In genomic region chr22:44860311-44860710, GRCh38 we compare ENCODE assay signal across 25 cellular contexts.
DNase-seq lines count a peak whose midpoint lies in the region; ATAC-seq, FAIRE-seq and TF ChIP-seq lines count a peak whose summit lies in the region.
"Had no signal": no experiment of that assay in that cellular context is flagged by ENCODE, and none has a peak within 500 bp of the region (broad histone marks: within the 10 kb centered on the region; RNA-seq: fewer than 3 reads in every experiment).

No MANE protein-coding gene starts in this region.

- FAIRE-seq in kidney (lab: Jason Lieb, UNC) (no peak), D721Med (lab: Jason Lieb, UNC) (no peak)
- FAIRE-seq: GM18507, H54, HTR-8/SVneo, K562 had no signal

- H3K9ac ChIP-seq in kidney (ENCODE audit: low read length in 2 of 2) = no peak overlapping the region
- no peak overlapping the region for H3K9ac ChIP-seq in PC-3 (ENCODE audit: low read length)

- no peaks in the 10 kb centered on the region for H3K9me2 ChIP-seq in PC-3 (replicated peaks; ENCODE audit: low read length)

- CTCF ChIA-PET in RWPE1 (lab: Yijun Ruan, JAX) = no interaction called here
- CTCF ChIA-PET in PC-3 (lab: Charles Lee) = no interaction called here

- no peaks in the 10 kb centered on the region for H3F3A ChIP-seq in PC-3 (ENCODE audit: low read length, unreplicated experiment)

- H2AFZ ChIP-seq in osteoblast (ENCODE audit: low read length) = no peak overlapping the region
- H2AFZ ChIP-seq in PC-3 (ENCODE audit: low read length) = no peak overlapping the region

- no peak overlapping the region for H3K4me2 ChIP-seq in osteoblast (ENCODE audit: insufficient read depth, low read length)
- no peak overlapping the region for H3K4me2 ChIP-seq in PC-3 (ENCODE audit: low read length)

- POLR2A ChIA-PET in RWPE1 (lab: Yijun Ruan, JAX; ENCODE audit: low non-redundant PET) = no interaction called here
- POLR2A ChIA-PET in PC-3 (lab: Charles Lee; ENCODE audit: unreplicated experiment) = no interaction called here

- H4K20me1 ChIP-seq in osteoblast (ENCODE audit: insufficient read depth, low read length) = no peaks in the 10 kb centered on the region
- H4K20me1 ChIP-seq in PC-3 (ENCODE audit: low read length) = no peaks in the 10 kb centered on the region

- no TSS peak for BruUV-seq in PC-3 (replicated peaks; lab: Mats Ljungman, UMichigan)

- no peaks in the 10 kb centered on the region for H3K4me1 ChIP-seq in kidney (ENCODE audit: control insufficient read depth in 1 of 2, insufficient read depth in 1 of 2, low read depth in 1 of 2, low read length in 2 of 2)
- no peaks in the 10 kb centered on the region for H3K4me1 ChIP-seq in osteoblast (ENCODE audit: insufficient read depth, low read length)
- H3K4me1 ChIP-seq in PC-3 (ENCODE audit: insufficient read depth, low read length) = no peaks in the 10 kb centered on the region

- intact Hi-C loops in kidney (cut with DNase I) = no loop called here
- intact Hi-C loops in PC-3 (cut with micrococcal nuclease) = no loop called here

- no peak overlapping the region for H3K4me3 ChIP-seq in kidney (ENCODE audit: low read length in 2 of 2)
- no peak overlapping the region for H3K4me3 ChIP-seq in osteoblast (ENCODE audit: insufficient read depth, low read length)
- no peak overlapping the region for H3K4me3 ChIP-seq in PC-3 (ENCODE audit: low read length)
- H3K4me3 ChIP-seq: K562, MG63 had no signal

- TF ChIP-seq CTCF in RWPE1 (conservative IDR thresholded peaks at IDR 0.05; ENCODE audit: low read depth) (no peak), kidney (IDR thresholded peaks at IDR 0.05; ENCODE audit: borderline replicate concordance, extremely low read depth, insufficient read depth) (no peak), osteoblast (IDR thresholded peaks at IDR 0.05; ENCODE audit: extremely low read depth, low read depth, low read length) (no peak), D721Med (IDR thresholded peaks at IDR 0.05; ENCODE audit: insufficient read depth, missing control alignments) (no peak), PC-3 (conservative IDR thresholded peaks at IDR 0.05; ENCODE audit: low read depth, low read length) (no peak)

- no peaks in the 10 kb centered on the region for H3K27me3 ChIP-seq in osteoblast (ENCODE audit: insufficient read depth, low read length)
- no peaks in the 10 kb centered on the region for H3K27me3 ChIP-seq in PC-3 (ENCODE audit: low read length)
- H3K27me3 ChIP-seq: BE2C, MG63 had no signal

- H3K79me2 ChIP-seq in osteoblast (ENCODE audit: insufficient read depth, low read length) = no peaks in the 10 kb centered on the region
- H3K79me2 ChIP-seq in PC-3 (ENCODE audit: low read length) = no peaks in the 10 kb centered on the region

- H3K9me3 ChIP-seq in kidney (ENCODE audit: control insufficient read depth in 1 of 2, low read length in 2 of 2) (no peaks in the 10 kb centered on the region), osteoblast (ENCODE audit: low read depth, low read length) (no peaks in the 10 kb centered on the region), PC-3 (ENCODE audit: low read length) (no peaks in the 10 kb centered on the region)
- H3K9me3 ChIP-seq: BE2C, MG63 had no signal

- peak; percentile 40 for DNase-seq in LHCN-M2 (ENCODE audit: low read depth)
- no peak for DNase-seq in RWPE1 (ENCODE audit: low spot score)
- DNase-seq in kidney = peak; percentile 39
- peak; percentile 22 for DNase-seq in osteoblast (ENCODE audit: insufficient read length, low spot score, missing footprints)
- no peak for DNase-seq in D721Med (ENCODE audit: insufficient read length, low spot score)
- no peak for DNase-seq in PC-3
- DNase-seq in AG08395 (ENCODE audit: low spot score) = no peak
- DNase-seq: BE2C, Kasumi-1, MG63, NCI-H1105 treated with DMSO at 0.1 percent for 48 hours, NCI-H146, NCI-H2029, NCI-H2171, NCI-H226, NCI-H510A, NCI-H774, RPMI8226, SHP77, T-helper 1 cell had no signal

- no peak for ATAC-seq in HG03039 (IDR thresholded peaks at IDR 0.05; ENCODE audit: unreplicated experiment)
- ATAC-seq in PC-3 = no peak
- ATAC-seq: K562 had no signal

- H3K36me3 ChIP-seq in kidney (ENCODE audit: control insufficient read depth in 1 of 2, insufficient read depth in 2 of 2, low read length in 2 of 2) (peaks cover 0 to 2% of the 10 kb centered on the region in 2 donors), osteoblast (ENCODE audit: insufficient read depth, low read length) (no peaks in the 10 kb centered on the region), PC-3 (ENCODE audit: low read depth, low read length) (no peaks in the 10 kb centered on the region)
- H3K36me3 ChIP-seq: BE2C, MG63 had no signal

- H3K27ac ChIP-seq in RWPE1 = peak overlapping the region; percentile 93; the same call in 1 of the 2 replicates
- H3K27ac ChIP-seq in kidney (ENCODE audit: low read depth in 2 of 2, low read length in 2 of 2) = no peak overlapping the region
- H3K27ac ChIP-seq in osteoblast (ENCODE audit: low read depth, low read length) = no peak overlapping the region
- H3K27ac ChIP-seq in PC-3 (ENCODE audit: low read length) = no peak overlapping the region

Comparison
In these comparisons a context has a peak if more than half of its experiments do, and no peak if none do; other contexts are left out.
1. DNase-seq: peak in LHCN-M2 (single experiment), kidney (single experiment) and osteoblast (single experiment); none in RWPE1 (single experiment), D721Med (single experiment), PC-3 (single experiment) and AG08395 (single experiment).